ENCODE assay signal across 8 cellular contexts in genomic region chr1:7902478-7903084, GRCh38. TPM values are rescaled to one million over a fixed set of nuclear protein-coding genes. Genes with fewer than 3 reads are reported as not detected.
DNase-seq lines count a peak whose midpoint lies in the region; ATAC-seq and TF ChIP-seq lines count a peak whose summit lies in the region.

No MANE protein-coding gene starts in this region.

- no peaks in the 10 kb centered on the region for H3K36me3 ChIP-seq in H7 (replicated peaks; ENCODE audit: control insufficient read depth, insufficient read depth, low read length)

- ATAC-seq in GM18505 (IDR thresholded peaks at IDR 0.05; ENCODE audit: unreplicated experiment): no peak

- no peak for TF ChIP-seq POLR2A in GM18505 (IDR thresholded peaks at IDR 0.05; ENCODE audit: borderline replicate concordance, extremely low read depth, insufficient read depth, insufficient read length)

- TF ChIP-seq CTCF in choroid plexus epithelial cell (conservative IDR thresholded peaks at IDR 0.05; ENCODE audit: low read depth, low read length): peak; percentile 86

- DNase-seq in AG08395 (ENCODE audit: low spot score) (peak; percentile 86), H7 (peak; percentile 80), NCI-H446 treated with DMSO at 0.1 percent for 48 hours (lab: John Stamatoyannopoulos, UW) (peak; percentile 58), choroid plexus epithelial cell (ENCODE audit: low read depth) (peak; percentile 76), left kidney (ENCODE audit: low read depth, low spot score) (peak; percentile 82)
- DNase-seq in activated CD4-positive, alpha-beta T cell treated with anti-CD3 and anti-CD28 coated beads for 24 hours (ENCODE audit: low read depth in 2 of 2): peak; percentile 39 to 58
- DNase-seq in stimulated activated CD4-positive, alpha-beta T cell treated with anti-CD3 and anti-CD28 coated beads, Interleukin-2, amount 100 ng/mL, for 48 hours: peak; percentile 51 to 67

- H3K27me3 ChIP-seq in H7 (ENCODE audit: control insufficient read depth, insufficient read depth, low read length): peaks cover 1% of the 10 kb centered on the region; the same call in 1 of the 2 replicates

- H3K4me3 ChIP-seq in H7 (ENCODE audit: insufficient read depth, low read depth, low read length): peak overlapping the region; percentile 12; the same call in 1 of the 2 replicates
- peak overlapping the region; percentile 32 for H3K4me3 ChIP-seq in choroid plexus epithelial cell (ENCODE audit: low read depth, low read length)

RNA-seq across cellular contexts. Expression of gene TNFRSF9, which starts 38.1 kb away (rescaled TPM):
- total RNA-seq in H7 (2014; rRNA removed; shearing (Covaris generic)): not detected in 2 replicates

RNA-seq across cellular contexts. Expression of gene UTS2, which starts 49.7 kb away (rescaled TPM):
- total RNA-seq in H7 (2014; rRNA removed; shearing (Covaris generic)): 0.35 and 1.3 TPM in 2 replicates

RNA-seq across cellular contexts. Expression of gene PARK7, which starts 58.9 kb away (rescaled TPM):
- 298 and 323 TPM in 2 replicates for total RNA-seq in H7 (2014; rRNA removed; shearing (Covaris generic))
